Comparison of ENCODE assay signal across 8 cellular contexts in genomic region chr9:137130176-137130755, GRCh38. TPM values are rescaled to one million over a fixed set of nuclear protein-coding genes. Genes with fewer than 3 reads are reported as not detected.
A peak's percentile ranks its signal among the peaks of the same experiment; 100 is the strongest.
DNase-seq lines count a peak whose midpoint lies in the region; ATAC-seq and TF ChIP-seq lines count a peak whose summit lies in the region.

No MANE protein-coding gene starts in this region.

- H3K4me1 ChIP-seq in left lung, result peaks cover 20 to 38% of the 10 kb centered on the region in 2 donors

- peaks cover 31% of the 10 kb centered on the region for H3K27me3 Mint-ChIP-seq in activated naive CD8-positive, alpha-beta T cell treated with anti-CD3 and anti-CD28 coated beads for 36 hours
- H3K27me3 Mint-ChIP-seq in type B pancreatic cell, result peaks cover 24% of the 10 kb centered on the region

- intact Hi-C loops in left lung (cut with DNase I), result no loop called here

- H3K4me1 Mint-ChIP-seq in activated naive CD8-positive, alpha-beta T cell treated with anti-CD3 and anti-CD28 coated beads for 36 hours, result peaks cover 21% of the 10 kb centered on the region
- H3K4me1 Mint-ChIP-seq in type B pancreatic cell (ENCODE audit: unreplicated experiment), result peaks cover 21% of the 10 kb centered on the region

- TF ChIP-seq CTCF in left lung (IDR thresholded peaks at IDR 0.05), result no peak
- TF ChIP-seq CTCF in type B pancreatic cell (conservative IDR thresholded peaks at IDR 0.05), result no peak

- DNase-seq in activated naive CD8-positive, alpha-beta T cell treated with anti-CD3 and anti-CD28 coated beads for 36 hours, result no peak
- no peak for DNase-seq in left lung
- DNase-seq in type B pancreatic cell (ENCODE audit: extremely low spot score, unreplicated experiment), result no peak
- DNase-seq in GM03348 (ENCODE audit: low spot score), result no peak
- no peak for DNase-seq in HT-29 (ENCODE audit: low spot score)

- H3K4me3 Mint-ChIP-seq in activated naive CD8-positive, alpha-beta T cell treated with anti-CD3 and anti-CD28 coated beads for 36 hours, result peak overlapping the region; percentile 77
- peak overlapping the region; percentile 86 for H3K4me3 Mint-ChIP-seq in type B pancreatic cell

- H3K36me3 Mint-ChIP-seq in activated naive CD8-positive, alpha-beta T cell treated with anti-CD3 and anti-CD28 coated beads for 36 hours, result peaks cover 9% of the 10 kb centered on the region
- no peaks in the 10 kb centered on the region for H3K36me3 Mint-ChIP-seq in type B pancreatic cell

- no peaks in the 10 kb centered on the region for H3K9me3 ChIP-seq in left lung

- peaks cover 0 to 58% of the 10 kb centered on the region in 2 donors for H3K27me3 ChIP-seq in left lung

- peak; percentile 17 for ATAC-seq in GM18867 (IDR thresholded peaks at IDR 0.05; ENCODE audit: unreplicated experiment)
- peak; percentile 6 for ATAC-seq in HG03095 (IDR thresholded peaks at IDR 0.05; ENCODE audit: unreplicated experiment)
- peak; percentile 10 for ATAC-seq in left lung
- ATAC-seq in GM21423 (IDR thresholded peaks at IDR 0.05; ENCODE audit: unreplicated experiment), result no peak

- no peaks in the 10 kb centered on the region for H3K36me3 ChIP-seq in left lung

- no peaks in the 10 kb centered on the region for H3K9me3 Mint-ChIP-seq in activated naive CD8-positive, alpha-beta T cell treated with anti-CD3 and anti-CD28 coated beads for 36 hours
- H3K9me3 Mint-ChIP-seq in type B pancreatic cell, result no peaks in the 10 kb centered on the region

- H3K27ac Mint-ChIP-seq in activated naive CD8-positive, alpha-beta T cell treated with anti-CD3 and anti-CD28 coated beads for 36 hours, result peak overlapping the region; percentile 63
- H3K27ac Mint-ChIP-seq in type B pancreatic cell, result peak overlapping the region; percentile 26

- H3K27ac ChIP-seq in left lung, result peak overlapping the region; percentile 62 to 73

- peak overlapping the region; percentile 84 to 88 for H3K4me3 ChIP-seq in left lung

RNA-seq across cellular contexts. Expression of gene GRIN1, which starts 8.7 kb away (rescaled TPM):
- total RNA-seq in activated naive CD8-positive, alpha-beta T cell treated with anti-CD3 and anti-CD28 coated beads for 36 hours, result not detected
- total RNA-seq in left lung, result under 1 TPM; 0.17 to 0.55 TPM
- total RNA-seq in type B pancreatic cell (ENCODE audit: low replicate concordance), result 0.29 and 0.94 TPM in 2 replicates
- total RNA-seq in HT-29 (2014; rRNA removed; shearing (Covaris generic)), result 0.39 and 3.0 TPM in 2 replicates

RNA-seq across cellular contexts. Expression of gene DPP7, which starts 15.7 kb away (rescaled TPM):
- 100 to 1,000 TPM; 267 to 289 TPM for total RNA-seq in activated naive CD8-positive, alpha-beta T cell treated with anti-CD3 and anti-CD28 coated beads for 36 hours
- total RNA-seq in left lung (100 to 1,000 TPM; 144 to 165 TPM), type B pancreatic cell (ENCODE audit: low replicate concordance) (86.5 and 86.7 TPM in 2 replicates)
- 290 and 324 TPM in 2 replicates for total RNA-seq in HT-29 (2014; rRNA removed; shearing (Covaris generic))

RNA-seq across cellular contexts. Expression of gene LRRC26, which starts 39.6 kb away (rescaled TPM):
- total RNA-seq in activated naive CD8-positive, alpha-beta T cell treated with anti-CD3 and anti-CD28 coated beads for 36 hours, result not detected
- total RNA-seq in left lung, result under 1 TPM in 1 of 2 donors, not detected in 1; 0.55 TPM
- 0.77 and 1.4 TPM in 2 replicates for total RNA-seq in type B pancreatic cell (ENCODE audit: low replicate concordance)
- 0.43 and 0.44 TPM in 2 replicates for total RNA-seq in HT-29 (2014; rRNA removed; shearing (Covaris generic))

RNA-seq across cellular contexts. Expression of gene TMEM210, which starts 41.6 kb away (rescaled TPM):
- not detected for total RNA-seq in activated naive CD8-positive, alpha-beta T cell treated with anti-CD3 and anti-CD28 coated beads for 36 hours
- total RNA-seq in left lung (not detected), type B pancreatic cell (ENCODE audit: low replicate concordance) (not detected in 2 replicates)
- total RNA-seq in HT-29 (2014; rRNA removed; shearing (Covaris generic)), result not detected in 2 replicates

RNA-seq across cellular contexts. Expression of gene MAN1B1, which starts 43.5 kb away (rescaled TPM):
- total RNA-seq in activated naive CD8-positive, alpha-beta T cell treated with anti-CD3 and anti-CD28 coated beads for 36 hours, result 10 to 100 TPM; 24.7 to 25.1 TPM
- total RNA-seq in left lung (10 to 100 TPM; 51.5 to 54.9 TPM), type B pancreatic cell (ENCODE audit: low replicate concordance) (50.3 and 58.9 TPM in 2 replicates)
- 82.2 and 104 TPM in 2 replicates for total RNA-seq in HT-29 (2014; rRNA removed; shearing (Covaris generic))
